15 cellular contexts compared by ENCODE assay signal in genomic region chr10:123519861-123520260, GRCh38.
DNase-seq lines count a peak whose midpoint lies in the region; ATAC-seq and TF ChIP-seq lines count a peak whose summit lies in the region.
"Had no signal": no experiment of that assay in that cellular context is flagged by ENCODE, and none has a peak within 500 bp of the region (broad histone marks: within the 10 kb centered on the region; RNA-seq: fewer than 3 reads in every experiment).

No MANE protein-coding gene starts in this region.

- H4K20me1 ChIP-seq in GM23338 (replicated peaks; ENCODE audit: insufficient read depth), result no peaks in the 10 kb centered on the region

- H3K4me1 Mint-ChIP-seq in GM23338 (peaks cover 7% of the 10 kb centered on the region), T-helper 17 cell (no peaks in the 10 kb centered on the region), type B pancreatic cell (ENCODE audit: unreplicated experiment) (peaks cover 7% of the 10 kb centered on the region)
- no peaks in the 10 kb centered on the region for H3K4me1 Mint-ChIP-seq in activated CD4-positive, alpha-beta T cell treated with anti-CD3 and anti-CD28 coated beads, Interleukin-2, amount 10 ng/mL, durations not matched to agents 24 days and 14 days
- H3K4me1 Mint-ChIP-seq: CD8-positive, alpha-beta memory T cell had no signal

- 0 out of 2 replicates have a peak, but pooled peaks cover under 1% of the 10 kb centered on the region for H3K4me1 ChIP-seq in GM23338 (ENCODE audit: insufficient read depth)
- no peaks in the 10 kb centered on the region for H3K4me1 ChIP-seq in esophagus muscularis mucosa
- H3K4me1 ChIP-seq: A549, Caco-2, HAP-1 had no signal

- H3K36me3 Mint-ChIP-seq in GM23338 (ENCODE audit: low read depth), result no peaks in the 10 kb centered on the region; the same call in 2 of the 3 replicates
- no peaks in the 10 kb centered on the region for H3K36me3 Mint-ChIP-seq in T-helper 17 cell (ENCODE audit: low read depth)
- H3K36me3 Mint-ChIP-seq in type B pancreatic cell, result no peaks in the 10 kb centered on the region
- no peaks in the 10 kb centered on the region for H3K36me3 Mint-ChIP-seq in activated CD4-positive, alpha-beta T cell treated with anti-CD3 and anti-CD28 coated beads, Interleukin-2, amount 10 ng/mL, durations not matched to agents 24 days and 14 days (ENCODE audit: low read depth)
- H3K36me3 Mint-ChIP-seq: CD8-positive, alpha-beta memory T cell had no signal

- H3K36me3 ChIP-seq in GM23338 (ENCODE audit: insufficient read depth), result no peaks in the 10 kb centered on the region
- H3K36me3 ChIP-seq in esophagus muscularis mucosa, result no peaks in the 10 kb centered on the region
- H3K36me3 ChIP-seq: HAP-1 had no signal

- 87% methylated on average over 6 of the region's 6 CpGs for WGBS in esophagus muscularis mucosa

- no peaks in the 10 kb centered on the region for H3K27me3 ChIP-seq in GM23338 (ENCODE audit: insufficient read depth)
- H3K27me3 ChIP-seq in esophagus muscularis mucosa, result peaks cover 0 to 15% (median 0%) of the 10 kb centered on the region in 4 donors

- intact Hi-C loops in esophagus muscularis mucosa (cut with DNase I), result no loop called here
- intact Hi-C loops in activated CD4-positive, alpha-beta T cell treated with anti-CD3 and anti-CD28 coated beads, Interleukin-2, amount 10 ng/mL, durations not matched to agents 24 days and 14 days (cut with micrococcal nuclease), result no loop called here

- no peaks in the 10 kb centered on the region for H3F3A ChIP-seq in GM23338 (replicated peaks; ENCODE audit: low read depth)

- H3K79me2 ChIP-seq in GM23338 (replicated peaks; ENCODE audit: insufficient read depth), result no peaks in the 10 kb centered on the region

- ATAC-seq in GM23338 (peak; percentile 33; the same call in 2 of the 3 replicates), T-helper 17 cell (no peak), GM18505 (IDR thresholded peaks at IDR 0.05; ENCODE audit: unreplicated experiment) (no peak), GM19467 (IDR thresholded peaks at IDR 0.05; ENCODE audit: unreplicated experiment) (no peak)
- ATAC-seq: A549 had no signal

- H3K4me3 ChIP-seq in GM23338 (no peak overlapping the region), esophagus muscularis mucosa (no peak overlapping the region)
- H3K4me3 ChIP-seq: A549, GM23248, HAP-1 had no signal

- H3K27ac Mint-ChIP-seq in GM23338 (no peak overlapping the region), T-helper 17 cell (peak overlapping the region; percentile 34), type B pancreatic cell (no peak overlapping the region)
- H3K27ac Mint-ChIP-seq in activated CD4-positive, alpha-beta T cell treated with anti-CD3 and anti-CD28 coated beads, Interleukin-2, amount 10 ng/mL, durations not matched to agents 24 days and 14 days, result no peak overlapping the region
- H3K27ac Mint-ChIP-seq: CD8-positive, alpha-beta memory T cell had no signal

- H3K27me3 Mint-ChIP-seq in GM23338 (ENCODE audit: insufficient read depth, low read depth, poor library complexity) (peaks cover 8% of the 10 kb centered on the region), T-helper 17 cell (peaks cover 44% of the 10 kb centered on the region), type B pancreatic cell (peaks cover 70% of the 10 kb centered on the region)
- peaks cover 2% of the 10 kb centered on the region for H3K27me3 Mint-ChIP-seq in activated CD4-positive, alpha-beta T cell treated with anti-CD3 and anti-CD28 coated beads, Interleukin-2, amount 10 ng/mL, durations not matched to agents 24 days and 14 days

- H3K4me2 ChIP-seq in GM23338, result no peak overlapping the region
- H3K4me2 ChIP-seq: A549 had no signal

- peaks cover 4% of the 10 kb centered on the region for H3K9me2 ChIP-seq in GM23338 (ENCODE audit: insufficient read depth)

- no peak overlapping the region for H3K27ac ChIP-seq in GM23338 (ENCODE audit: low read depth)
- no peak overlapping the region for H3K27ac ChIP-seq in esophagus muscularis mucosa (replicated peaks in 1 of 4)
- H3K27ac ChIP-seq: A549, GM23248 had no signal

- no peak overlapping the region for H2AFZ ChIP-seq in GM23338
- H2AFZ ChIP-seq: GM23248 had no signal

- no peaks in the 10 kb centered on the region; the same call in 1 of the 3 replicates for H3K9me3 Mint-ChIP-seq in GM23338
- H3K9me3 Mint-ChIP-seq in type B pancreatic cell, result no peaks in the 10 kb centered on the region
- H3K9me3 Mint-ChIP-seq in activated CD4-positive, alpha-beta T cell treated with anti-CD3 and anti-CD28 coated beads, Interleukin-2, amount 10 ng/mL, durations not matched to agents 24 days and 14 days, result no peaks in the 10 kb centered on the region
- H3K9me3 Mint-ChIP-seq: CD8-positive, alpha-beta memory T cell had no signal

- no peak for TF ChIP-seq CTCF in GM23338 (conservative IDR thresholded peaks at IDR 0.05; ENCODE audit: low read depth in 2 of 2)
- no peak for TF ChIP-seq CTCF in esophagus muscularis mucosa (IDR thresholded peaks at IDR 0.05)
- no peak for TF ChIP-seq CTCF in type B pancreatic cell (conservative IDR thresholded peaks at IDR 0.05)

- TF ChIP-seq POLR2A in esophagus muscularis mucosa (IDR thresholded peaks at IDR 0.05; ENCODE audit: low read depth) (no peak), GM18505 (IDR thresholded peaks at IDR 0.05; ENCODE audit: borderline replicate concordance, extremely low read depth, insufficient read depth, insufficient read length) (no peak)

- H3K9me3 ChIP-seq in T-helper 17 cell (ENCODE audit: control insufficient read depth, low read length, poor library complexity, severe bottlenecking) (no peaks in the 10 kb centered on the region), esophagus muscularis mucosa (no peaks in the 10 kb centered on the region)
- H3K9me3 ChIP-seq: A549, Caco-2, HAP-1 had no signal

- no peak overlapping the region for H3K4me3 Mint-ChIP-seq in GM23338
- no peak overlapping the region for H3K4me3 Mint-ChIP-seq in T-helper 17 cell
- H3K4me3 Mint-ChIP-seq in type B pancreatic cell, result no peak overlapping the region
- no peak overlapping the region for H3K4me3 Mint-ChIP-seq in activated CD4-positive, alpha-beta T cell treated with anti-CD3 and anti-CD28 coated beads, Interleukin-2, amount 10 ng/mL, durations not matched to agents 24 days and 14 days
- H3K4me3 Mint-ChIP-seq: CD8-positive, alpha-beta memory T cell had no signal

- TF ChIP-seq EP300 in esophagus muscularis mucosa (IDR thresholded peaks at IDR 0.05), result no peak

- no peak for DNase-seq in GM23338 (ENCODE audit: low spot score)
- DNase-seq in T-helper 17 cell, result no peak
- DNase-seq in esophagus muscularis mucosa (ENCODE audit: extremely low spot score), result peak; percentile 90
- peak; percentile 47 for DNase-seq in type B pancreatic cell (ENCODE audit: extremely low spot score, unreplicated experiment)
- DNase-seq in activated CD4-positive, alpha-beta T cell treated with anti-CD3 and anti-CD28 coated beads, Interleukin-2, amount 10 ng/mL, durations not matched to agents 24 days and 14 days, result no peak
- DNase-seq: Caco-2; CD8-positive, alpha-beta memory T cell; DND-41; GDM1; GM23248; IMR-90 had no signal

TF ChIP-seq in GM23338, 12 proteins besides CTCF, POLR2A, EP300 and RAD21 (continues in another document):
- TF ChIP-seq ZNF331 (CRISPR knock-in tag; IDR thresholded peaks at IDR 0.05; ENCODE audit: low read depth) (no peak), STAT1 (IDR thresholded peaks at IDR 0.05; ENCODE audit: unreplicated experiment) (no peak), EZH2 (IDR thresholded peaks at IDR 0.05; ENCODE audit: low read depth, unreplicated experiment) (no peak), NANOG (IDR thresholded peaks at IDR 0.05; ENCODE audit: borderline replicate concordance) (no peak), EZH2phosphoT487 (IDR thresholded peaks at IDR 0.05; ENCODE audit: unreplicated experiment) (no peak), ZNF114 (CRISPR knock-in tag; IDR thresholded peaks at IDR 0.05) (no peak)

Comparison
In these comparisons a context has a peak if more than half of its experiments do, and no peak if none do; other contexts are left out.
1. DNase-seq: peak in esophagus muscularis mucosa (single experiment) and type B pancreatic cell (single experiment); none in GM23338 (single experiment), T-helper 17 cell (0 of 3) and activated CD4-positive, alpha-beta T cell treated with anti-CD3 and anti-CD28 coated beads, Interleukin-2, amount 10 ng/mL, durations not matched to agents 24 days and 14 days (single experiment).